ENCODE assay signal across 15 cellular contexts in genomic region chr4:114922582-114922912, GRCh38.
DNase-seq lines count a peak whose midpoint lies in the region; TF ChIP-seq lines count a peak whose summit lies in the region.
"Had no signal": no experiment of that assay in that cellular context is flagged by ENCODE, and none has a peak within 500 bp of the region (broad histone marks: within the 10 kb centered on the region; RNA-seq: fewer than 3 reads in every experiment).

No MANE protein-coding gene starts in this region.

- H4K12ac ChIP-seq in trophoblast cell (ENCODE audit: low read depth, low read length): no peak overlapping the region

- H3K4me1 ChIP-seq in trophoblast cell (ENCODE audit: control insufficient read depth in 1 of 2, insufficient read depth in 2 of 2, low read length in 2 of 2): peaks cover 0 to 2% of the 10 kb centered on the region in 2 experiments
- H3K4me1 ChIP-seq: Peyer's patch had no signal

- no peak overlapping the region for H3K4me2 ChIP-seq in trophoblast cell (ENCODE audit: low read length)

- H2BK120ac ChIP-seq in trophoblast cell (ENCODE audit: insufficient read depth, low read length, poor library complexity): no peak overlapping the region

- no peak overlapping the region for H2AFZ ChIP-seq in trophoblast cell (ENCODE audit: insufficient read depth, low read length, poor library complexity)

- no peaks in the 10 kb centered on the region for H3K36me3 Mint-ChIP-seq in glutamatergic neuron (ENCODE audit: unreplicated experiment)

- no peak overlapping the region for H2BK5ac ChIP-seq in trophoblast cell (ENCODE audit: low read depth, low read length, poor library complexity)

- no peak overlapping the region for H4K8ac ChIP-seq in trophoblast cell (ENCODE audit: low read depth, low read length)

- H3K4me3 Mint-ChIP-seq in glutamatergic neuron (ENCODE audit: unreplicated experiment): no peak overlapping the region

- H3K79me2 ChIP-seq in trophoblast cell (ENCODE audit: control insufficient read depth, insufficient read depth, low read length, poor library complexity): no peaks in the 10 kb centered on the region

- H3K9ac ChIP-seq in trophoblast cell (ENCODE audit: low read length): no peak overlapping the region

- WGBS in trophoblast cell (ENCODE audit: extremely low coverage, insufficient coverage, insufficient read length): no CpG with 5 or more reads among the region's 4 CpGs

- no peak overlapping the region for H2BK12ac ChIP-seq in trophoblast cell (ENCODE audit: low read length)

- no peaks in the 10 kb centered on the region for H3K9me3 ChIP-seq in trophoblast cell (ENCODE audit: insufficient read depth, low read depth, low read length)
- H3K9me3 ChIP-seq: Peyer's patch had no signal

- H3K9me3 Mint-ChIP-seq in glutamatergic neuron (ENCODE audit: unreplicated experiment): no peaks in the 10 kb centered on the region

- H3K14ac ChIP-seq in trophoblast cell (ENCODE audit: low read length): no peak overlapping the region

- no peak for TF ChIP-seq CTCF in glutamatergic neuron (IDR thresholded peaks at IDR 0.05; ENCODE audit: partially characterized antibody, unreplicated experiment)

- H4K91ac ChIP-seq in trophoblast cell (ENCODE audit: low read depth, low read length): no peak overlapping the region

- no peak overlapping the region for H3K23ac ChIP-seq in trophoblast cell (ENCODE audit: low read length)

- H3K18ac ChIP-seq in trophoblast cell (ENCODE audit: low read length): no peak overlapping the region

- H3K4me3 ChIP-seq in trophoblast cell (ENCODE audit: low read depth, low read length): no peak overlapping the region

- H2AK5ac ChIP-seq in trophoblast cell (ENCODE audit: low read length): no peak overlapping the region

- peak; percentile 37 for DNase-seq in NCI-H2196 (lab: John Stamatoyannopoulos, UW; ENCODE audit: unreplicated experiment)
- DNase-seq in NCI-H2196 treated with DMSO at 0.1 percent for 48 hours (lab: John Stamatoyannopoulos, UW; ENCODE audit: unreplicated experiment): no peak
- peak; percentile 57 for DNase-seq in NCI-H748 treated with DMSO at 0.1 percent for 48 hours (lab: John Stamatoyannopoulos, UW)
- no peak for DNase-seq in glutamatergic neuron
- DNase-seq in NCI-H1105 treated with DMSO at 0.1 percent for 48 hours (lab: John Stamatoyannopoulos, UW): no peak
- DNase-seq in NCI-H2107 treated with DMSO at 0.1 percent for 48 hours (lab: John Stamatoyannopoulos, UW; ENCODE audit: unreplicated experiment): no peak
- DNase-seq in T-helper 1 cell: no peak
- no peak for DNase-seq in trophoblast cell
- DNase-seq: DMS79, GOT3, NCI-H1417 treated with DMSO at 0.1 percent for 48 hours, NCI-H446, Right ventricle myocardium superior had no signal

- peak overlapping the region; percentile 87 for H3K27ac Mint-ChIP-seq in glutamatergic neuron (ENCODE audit: unreplicated experiment)

- H3K79me1 ChIP-seq in trophoblast cell (ENCODE audit: low read length): no peaks in the 10 kb centered on the region

- H3K4ac ChIP-seq in trophoblast cell (ENCODE audit: low read depth, low read length): no peak overlapping the region

- H3K27ac ChIP-seq in trophoblast cell (ENCODE audit: low read depth, low read length): no peak overlapping the region
- H3K27ac ChIP-seq: C4-2B, Peyer's patch had no signal

- H3K27me3 ChIP-seq in trophoblast cell (ENCODE audit: insufficient read depth, low read length): no peaks in the 10 kb centered on the region
- H3K27me3 ChIP-seq: Peyer's patch had no signal

- no peaks in the 10 kb centered on the region for H3K27me3 Mint-ChIP-seq in glutamatergic neuron (ENCODE audit: unreplicated experiment)

- H3K4me1 Mint-ChIP-seq in glutamatergic neuron (ENCODE audit: low read depth, unreplicated experiment): peaks cover 12% of the 10 kb centered on the region

- H3K36me3 ChIP-seq in trophoblast cell (ENCODE audit: control insufficient read depth in 1 of 2, insufficient read depth in 2 of 2, low read length in 2 of 2): no peaks in the 10 kb centered on the region
- H3K36me3 ChIP-seq: Peyer's patch had no signal

Comparison
In these comparisons a context has a peak if more than half of its experiments do, and no peak if none do; other contexts are left out.
1. DNase-seq: peak in NCI-H2196 (single experiment) and NCI-H748 treated with DMSO at 0.1 percent for 48 hours (single experiment); none in NCI-H2196 treated with DMSO at 0.1 percent for 48 hours (single experiment), glutamatergic neuron (single experiment), NCI-H1105 treated with DMSO at 0.1 percent for 48 hours (single experiment), NCI-H2107 treated with DMSO at 0.1 percent for 48 hours (single experiment), T-helper 1 cell (0 of 5) and trophoblast cell (0 of 2).